19 cellular contexts compared by ENCODE assay signal in the genomic region with DNA sequence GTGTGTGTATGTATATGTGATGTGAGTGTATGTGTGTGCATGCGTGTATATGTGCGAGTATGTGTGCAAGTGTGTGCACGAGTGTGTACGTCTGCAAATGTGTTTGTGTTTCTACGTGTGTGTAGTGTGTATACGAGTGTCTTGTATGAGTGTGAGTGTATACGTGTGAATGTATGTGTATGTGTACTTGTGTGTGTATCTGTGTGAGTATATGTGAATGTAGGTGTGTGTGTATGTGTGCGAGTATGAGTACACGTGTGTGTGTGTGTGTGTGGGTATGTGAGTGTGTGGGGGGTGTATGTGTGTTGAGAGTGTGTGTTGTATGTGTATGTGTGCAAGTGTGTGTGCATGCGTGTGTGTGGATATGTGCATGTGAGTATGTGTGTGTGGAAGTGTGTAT.
DNase-seq lines count a peak whose midpoint lies in the region; ATAC-seq, FAIRE-seq and TF ChIP-seq lines count a peak whose summit lies in the region.
"Had no signal": no experiment of that assay in that cellular context is flagged by ENCODE, and none has a peak within 500 bp of the region (broad histone marks: within the 10 kb centered on the region; RNA-seq: fewer than 3 reads in every experiment).

No MANE protein-coding gene starts in this region.

- H3K4me3 ChIP-seq in HEK293 (ENCODE audit: low read depth, low read length) = no peak overlapping the region
- no peak overlapping the region for H3K4me3 ChIP-seq in IMR-90 (ENCODE audit: insufficient read depth, low read depth, low read length)
- no peak overlapping the region for H3K4me3 ChIP-seq in H1 (ENCODE audit: extremely low read depth in 1 of 4, insufficient read depth in 2 of 4, low read depth in 3 of 4, low read length in 4 of 4)
- peak overlapping the region in 1 of 2 donors; percentile 39 for H3K4me3 ChIP-seq in neuronal stem cell (ENCODE audit: low read length in 2 of 2)
- no peak overlapping the region for H3K4me3 ChIP-seq in kidney (ENCODE audit: low read length in 2 of 2)
- H3K4me3 ChIP-seq: BLaER1, GM23248, K562 had no signal

- H3K9me3 Mint-ChIP-seq in CD14-positive monocyte = peaks cover 0 to 16% (median 10%) of the 10 kb centered on the region in 7 donors

- H2BK5ac ChIP-seq in IMR-90 (ENCODE audit: low read depth, low read length, poor library complexity, severe bottlenecking) = peak overlapping the region; percentile 62
- no peak overlapping the region for H2BK5ac ChIP-seq in H1 (ENCODE audit: low read depth, low read length)
- no peak overlapping the region for H2BK5ac ChIP-seq in neuronal stem cell (ENCODE audit: low read length)

- no peak overlapping the region for H4K5ac ChIP-seq in IMR-90 (ENCODE audit: low read depth, low read length)
- no peak overlapping the region for H4K5ac ChIP-seq in H1 (ENCODE audit: insufficient read length, low read depth, low read length)

- no peaks in the 10 kb centered on the region for H3K36me3 Mint-ChIP-seq in CD14-positive monocyte
- H3K36me3 Mint-ChIP-seq: CD8-positive, alpha-beta T cell had no signal

- dilution Hi-C loops in IMR-90 (cut with HindIII; ENCODE audit: low sequenced_read_pairs, unreplicated experiment) = no loop called here

- peaks cover 5% of the 10 kb centered on the region; the same call in 1 of the 2 replicates for H3K23me2 ChIP-seq in H1 (ENCODE audit: low read depth, low read length)

- DNase-seq in IMR-90 (no peak), H1 (ENCODE audit: low read depth in 1 of 2, low spot score in 2 of 2) (no peak), neuronal stem cell (ENCODE audit: low spot score) (no peak), NAMALWA (ENCODE audit: low spot score) (no peak), CD14-positive monocyte (ENCODE audit: low spot score) (no peak), kidney (no peak)
- DNase-seq: 8988T; Calu3; CD8-positive, alpha-beta T cell; DMS79 treated with DMSO at 0.1 percent for 48 hours; GF-D8; GM23248; HCEC 1CT; HFFc6 had no signal

- no peak overlapping the region for H2AFZ ChIP-seq in IMR-90 (replicated peaks; ENCODE audit: low read length, poor library complexity)
- no peak overlapping the region for H2AFZ ChIP-seq in H1 (ENCODE audit: low read length)
- H2AFZ ChIP-seq in neuronal stem cell (ENCODE audit: low read length) = no peak overlapping the region
- H2AFZ ChIP-seq: GM23248 had no signal

- no peaks in the 10 kb centered on the region for H3K79me2 ChIP-seq in H1 (ENCODE audit: control insufficient read depth in 1 of 2, insufficient read depth in 2 of 2, low read length in 2 of 2)

- H3K79me1 ChIP-seq in IMR-90 (ENCODE audit: low read depth in 1 of 2, low read length in 2 of 2) (no peaks in the 10 kb centered on the region), H1 (ENCODE audit: low read depth, low read length) (no peaks in the 10 kb centered on the region), neuronal stem cell (ENCODE audit: low read depth, low read length) (no peaks in the 10 kb centered on the region)

- no peak overlapping the region for H3K18ac ChIP-seq in IMR-90 (ENCODE audit: low read depth, low read length)
- no peak overlapping the region for H3K18ac ChIP-seq in H1 (ENCODE audit: extremely low read depth, low read length)
- H3K18ac ChIP-seq in neuronal stem cell (ENCODE audit: low read length) = peak overlapping the region; percentile 21

- H2BK15ac ChIP-seq in IMR-90 (ENCODE audit: low read depth, low read length) (no peak overlapping the region), H1 (ENCODE audit: low read length) (peak overlapping the region; percentile 62), neuronal stem cell (ENCODE audit: low read length) (no peak overlapping the region)

- H3K27me3 ChIP-seq in IMR-90 (ENCODE audit: control insufficient read depth, insufficient read depth, low read length) (no peaks in the 10 kb centered on the region), H1 (replicated peaks in 1 of 4; ENCODE audit: control insufficient read depth in 3 of 4, extremely low read depth in 1 of 4, insufficient read depth in 3 of 4, low read length in 3 of 4) (no peaks in the 10 kb centered on the region; a peak in 1 of 7 replicates), neuronal stem cell (ENCODE audit: control insufficient read depth in 3 of 3, insufficient read depth in 3 of 3, low read depth in 1 of 3, low read length in 3 of 3) (no peaks in the 10 kb centered on the region)
- H3K27me3 ChIP-seq: BLaER1 had no signal

- ATAC-seq in IMR-90 (ENCODE audit: low read depth) = no peak
- no peak for ATAC-seq in GM19397 (IDR thresholded peaks at IDR 0.05; ENCODE audit: unreplicated experiment)
- ATAC-seq: CD8-positive, alpha-beta T cell; K562 had no signal

- no peaks in the 10 kb centered on the region for H3K4me1 ChIP-seq in HEK293 (ENCODE audit: control insufficient read depth, insufficient read depth, low read length)
- H3K4me1 ChIP-seq in IMR-90 (ENCODE audit: control insufficient read depth, insufficient read depth, low read length) = no peaks in the 10 kb centered on the region
- H3K4me1 ChIP-seq in H1 (replicated peaks in 1 of 4; ENCODE audit: control insufficient read depth in 3 of 4, insufficient read depth in 4 of 4, low read length in 3 of 4) = no peaks in the 10 kb centered on the region
- peaks cover 0 to 1% of the 10 kb centered on the region in 2 donors for H3K4me1 ChIP-seq in neuronal stem cell (ENCODE audit: control insufficient read depth in 2 of 2, insufficient read depth in 1 of 2, low read depth in 1 of 2, low read length in 2 of 2)
- no peaks in the 10 kb centered on the region for H3K4me1 ChIP-seq in kidney (ENCODE audit: control insufficient read depth in 1 of 2, insufficient read depth in 1 of 2, low read depth in 1 of 2, low read length in 2 of 2)
- H3K4me1 ChIP-seq: BLaER1 had no signal

- no peak overlapping the region for H3K27ac ChIP-seq in HEK293 (ENCODE audit: extremely low read depth, low read depth, low read length)
- H3K27ac ChIP-seq in IMR-90 (ENCODE audit: insufficient read depth, low read length) = no peak overlapping the region
- no peak overlapping the region for H3K27ac ChIP-seq in H1 (ENCODE audit: low read depth, low read length)
- no peak overlapping the region for H3K27ac ChIP-seq in neuronal stem cell (replicated peaks; ENCODE audit: low read length)
- H3K27ac ChIP-seq in kidney (ENCODE audit: low read depth in 2 of 2, low read length in 2 of 2) = no peak overlapping the region
- H3K27ac ChIP-seq: BLaER1, GM23248 had no signal

- H3K4me3 Mint-ChIP-seq in CD14-positive monocyte = peak overlapping the region in 1 of 2 donors; percentile 12
- H3K4me3 Mint-ChIP-seq: CD8-positive, alpha-beta T cell; HFFc6 had no signal

- no peak for TF ChIP-seq RAD21 in IMR-90 (IDR thresholded peaks at IDR 0.05; ENCODE audit: low read length)
- TF ChIP-seq RAD21 in H1 (IDR thresholded peaks at IDR 0.05 in 1 of 2, conservative IDR thresholded peaks at IDR 0.05 in 1 of 2; ENCODE audit: low read depth in 2 of 2, low read length in 2 of 2) = no peak

- H2BK120ac ChIP-seq in IMR-90 (ENCODE audit: low read depth, low read length) (no peak overlapping the region), H1 (replicated peaks; ENCODE audit: low read depth, low read length) (no peak overlapping the region), neuronal stem cell (ENCODE audit: low read depth, low read length) (no peak overlapping the region)

- BruUV-seq in IMR-90 (replicated peaks; lab: Mats Ljungman, UMichigan) = no TSS peak

- H3K36me3 ChIP-seq in HEK293 (ENCODE audit: control insufficient read depth in 2 of 2, insufficient read depth in 1 of 2, low read length in 2 of 2) (no peaks in the 10 kb centered on the region), IMR-90 (ENCODE audit: control insufficient read depth, insufficient read depth, low read length) (no peaks in the 10 kb centered on the region), H1 (ENCODE audit: control insufficient read depth in 2 of 4, insufficient read depth in 4 of 4, low read length in 3 of 4) (no peaks in the 10 kb centered on the region), neuronal stem cell (replicated peaks in 1 of 2; ENCODE audit: control insufficient read depth in 2 of 2, insufficient read depth in 2 of 2, low read length in 2 of 2) (no peaks in the 10 kb centered on the region), kidney (ENCODE audit: control insufficient read depth in 1 of 2, insufficient read depth in 2 of 2, low read length in 2 of 2) (no peaks in the 10 kb centered on the region)
- H3K36me3 ChIP-seq: BLaER1 had no signal

- in situ Hi-C loops in IMR-90 (cut with MboI; ENCODE audit: low sequenced_read_pairs) = no loop called here

- H2BK12ac ChIP-seq in H1 (ENCODE audit: low read depth, low read length) (no peak overlapping the region), neuronal stem cell (ENCODE audit: low read length) (peak overlapping the region; percentile 86)

- no peak overlapping the region for H3K4me2 ChIP-seq in IMR-90 (ENCODE audit: low read depth, low read length)
- no peak overlapping the region for H3K4me2 ChIP-seq in H1 (ENCODE audit: insufficient read depth in 1 of 2, low read depth in 2 of 2, low read length in 2 of 2)
- H3K4me2 ChIP-seq in neuronal stem cell (ENCODE audit: insufficient read depth, low read length, poor library complexity, severe bottlenecking) = no peak overlapping the region
- H3K4me2 ChIP-seq: BLaER1 had no signal

- H2BK20ac ChIP-seq in IMR-90 (ENCODE audit: low read depth, low read length) (no peak overlapping the region), H1 (ENCODE audit: low read length) (no peak overlapping the region)

- H2AK5ac ChIP-seq in IMR-90 (ENCODE audit: low read depth, low read length) = no peak overlapping the region
- H2AK5ac ChIP-seq in H1 (ENCODE audit: low read depth, low read length) = peak overlapping the region; percentile 91
- no peak overlapping the region for H2AK5ac ChIP-seq in neuronal stem cell (ENCODE audit: low read depth, low read length)

- H3K4me1 Mint-ChIP-seq in CD14-positive monocyte = peaks cover 38% of the 10 kb centered on the region

- no peak overlapping the region for H4K8ac ChIP-seq in IMR-90 (ENCODE audit: low read depth in 2 of 2, low read length in 2 of 2)
- H4K8ac ChIP-seq in H1 (ENCODE audit: extremely low read depth, insufficient read depth, low read length) = no peak overlapping the region
- H4K8ac ChIP-seq in neuronal stem cell (ENCODE audit: low read depth, low read length) = peak overlapping the region; percentile 32

- no peaks in the 10 kb centered on the region for H3K9me1 ChIP-seq in IMR-90 (ENCODE audit: insufficient read depth, low read length)

- H3K27ac Mint-ChIP-seq in CD14-positive monocyte = no peak overlapping the region
- H3K27ac Mint-ChIP-seq: CD8-positive, alpha-beta T cell; HFFc6 had no signal

- TF ChIP-seq EP300 in H1 (IDR thresholded peaks at IDR 0.05; ENCODE audit: borderline replicate concordance in 1 of 2, low read depth in 2 of 2, low read length in 2 of 2) = no peak

- TF ChIP-seq POLR2A in IMR-90 (IDR thresholded peaks at IDR 0.05; ENCODE audit: low read depth, low read length) (no peak), H1 (IDR thresholded peaks at IDR 0.05; ENCODE audit: control extremely low read depth in 1 of 2, low read depth in 2 of 2, low read length in 2 of 2) (no peak)

- POLR2A ChIA-PET in HEK293 (lab: Yijun Ruan, JAX) (no interaction called here), IMR-90 (lab: Charles Lee; ENCODE audit: unreplicated experiment) (no interaction called here), H1 (lab: Charles Lee; ENCODE audit: partially characterized antibody) (no interaction called here)

- H3K56ac ChIP-seq in IMR-90 (ENCODE audit: extremely low read depth, insufficient read depth, low read length) (no peak overlapping the region), H1 (replicated peaks; ENCODE audit: insufficient read length, low read depth, low read length) (no peak overlapping the region)

- H3K9ac ChIP-seq in IMR-90 (ENCODE audit: low read depth, low read length) = no peak overlapping the region
- no peak overlapping the region for H3K9ac ChIP-seq in H1 (replicated peaks in 1 of 4; ENCODE audit: extremely low read depth in 1 of 4, low read depth in 3 of 4, low read length in 3 of 4)
- peak overlapping the region; percentile 46 for H3K9ac ChIP-seq in neuronal stem cell (ENCODE audit: low read depth, low read length, poor library complexity)
- H3K9ac ChIP-seq in kidney (ENCODE audit: low read length in 2 of 2) = no peak overlapping the region
- H3K9ac ChIP-seq: BLaER1, GM23248 had no signal

- H3K23ac ChIP-seq in IMR-90 (ENCODE audit: low read depth, low read length) (no peak overlapping the region), H1 (ENCODE audit: insufficient read length) (no peak overlapping the region), neuronal stem cell (ENCODE audit: low read depth, low read length, poor library complexity) (no peak overlapping the region)

- H3K4ac ChIP-seq in IMR-90 (ENCODE audit: low read depth, low read length) (no peak overlapping the region), H1 (replicated peaks; ENCODE audit: insufficient read length, low read depth, low read length) (peak overlapping the region; percentile 13), neuronal stem cell (ENCODE audit: low read length) (no peak overlapping the region)

- WGBS in IMR-90 (ENCODE audit: extremely low coverage in 2 of 2, insufficient read length in 1 of 2), 2 experiments = 83% methylated on average over 9 of the region's 10 CpGs; no CpG with 5 or more reads in 1 of the 2 experiments
- WGBS in H1 (ENCODE audit: extremely low coverage in 1 of 2, insufficient coverage in 1 of 2, insufficient read length in 1 of 2, insufficient replicate concordance in 2 of 2, low coverage in 1 of 2, low lambda C conversion rate in 2 of 2, missing lambda C conversion rate in 1 of 2), 2 experiments = 93% methylated on average over 10 of the region's 10 CpGs; no CpG with 5 or more reads in 1 of the 2 experiments
- 100% methylated on average over 6 of the region's 10 CpGs; no CpG with 5 or more reads in 1 of the 2 donors for WGBS in neuronal stem cell (ENCODE audit: extremely low coverage in 2 of 2, insufficient read length in 2 of 2, insufficient replicate concordance in 1 of 2), 2 donors

- H3K27me3 Mint-ChIP-seq in CD14-positive monocyte (ENCODE audit: low read depth in 3 of 3) = peaks cover 0 to 2% (median 2%) of the 10 kb centered on the region in 3 donors

- no peak for TF ChIP-seq CTCF in HEK293 (tag by site-specific recombination; IDR thresholded peaks at IDR 0.05)
- TF ChIP-seq CTCF in IMR-90 (conservative IDR thresholded peaks at IDR 0.05; ENCODE audit: low read depth, low read length) = no peak
- no peak for TF ChIP-seq CTCF in H1 (IDR thresholded peaks at IDR 0.05; ENCODE audit: control extremely low read depth in 1 of 3, insufficient read depth in 1 of 3, low read depth in 1 of 3, low read length in 3 of 3)
- no peak for TF ChIP-seq CTCF in CD14-positive monocyte (IDR thresholded peaks at IDR 0.05)
- no peak for TF ChIP-seq CTCF in kidney (IDR thresholded peaks at IDR 0.05; ENCODE audit: borderline replicate concordance, extremely low read depth, insufficient read depth)

- intact Hi-C loops in IMR-90 (cut with micrococcal nuclease) (no loop called here), CD14-positive monocyte (cut with micrococcal nuclease) (no loop called here), kidney (cut with DNase I) (no loop called here)

- H4K20me1 ChIP-seq in IMR-90 (ENCODE audit: insufficient read depth, low read length) (no peaks in the 10 kb centered on the region), H1 (replicated peaks in 1 of 2; ENCODE audit: control insufficient read depth in 1 of 2, insufficient read depth in 2 of 2, low read length in 2 of 2) (peaks cover 0 to 5% of the 10 kb centered on the region in 2 experiments)
- H4K20me1 ChIP-seq: BLaER1 had no signal

- no peaks in the 10 kb centered on the region for H3K9me3 ChIP-seq in HEK293 (ENCODE audit: control insufficient read depth, insufficient read depth, low read depth, low read length)
- peaks cover 30% of the 10 kb centered on the region for H3K9me3 ChIP-seq in IMR-90 (ENCODE audit: control insufficient read depth, insufficient read depth, low read length)
- H3K9me3 ChIP-seq in H1 (ENCODE audit: insufficient read depth in 2 of 2, low read depth in 1 of 2, low read length in 1 of 2) = peaks cover 9 to 18% of the 10 kb centered on the region in 2 experiments; a peak in 2 of 4 replicates
- H3K9me3 ChIP-seq in neuronal stem cell (replicated peaks in 1 of 2; ENCODE audit: control insufficient read depth in 2 of 2, insufficient read depth in 1 of 2, low read depth in 1 of 2, low read length in 2 of 2) = peaks cover 0 to 6% of the 10 kb centered on the region in 2 donors
- peaks cover 0 to 3% of the 10 kb centered on the region in 2 donors for H3K9me3 ChIP-seq in kidney (ENCODE audit: control insufficient read depth in 1 of 2, low read length in 2 of 2)

- H4K91ac ChIP-seq in IMR-90 (ENCODE audit: insufficient read depth, low read depth, low read length) (no peak overlapping the region), H1 (replicated peaks; ENCODE audit: insufficient read length, low read length) (peak overlapping the region; percentile 66), neuronal stem cell (ENCODE audit: low read depth, low read length, poor library complexity) (no peak overlapping the region)

- no peak for FAIRE-seq in H1 (lab: Jason Lieb, UNC)
- no peak for FAIRE-seq in kidney (lab: Jason Lieb, UNC)
- FAIRE-seq: H54, K562 had no signal

- CTCF ChIA-PET in HEK293 (lab: Yijun Ruan, JAX) (no interaction called here), IMR-90 (lab: Yijun Ruan, JAX) (no interaction called here), H1 (lab: Charles Lee; ENCODE audit: partially characterized antibody) (no interaction called here)

- H2AK9ac ChIP-seq in IMR-90 (replicated peaks; ENCODE audit: low read depth, low read length, poor library complexity) = no peak overlapping the region

- H3K14ac ChIP-seq in IMR-90 (replicated peaks; ENCODE audit: low read depth, low read length) (no peak overlapping the region), H1 (ENCODE audit: insufficient read length) (no peak overlapping the region), neuronal stem cell (ENCODE audit: low read length) (peak overlapping the region; percentile 59)
